Comparison of ENCODE assay signal across 9 cellular contexts in the genomic region with DNA sequence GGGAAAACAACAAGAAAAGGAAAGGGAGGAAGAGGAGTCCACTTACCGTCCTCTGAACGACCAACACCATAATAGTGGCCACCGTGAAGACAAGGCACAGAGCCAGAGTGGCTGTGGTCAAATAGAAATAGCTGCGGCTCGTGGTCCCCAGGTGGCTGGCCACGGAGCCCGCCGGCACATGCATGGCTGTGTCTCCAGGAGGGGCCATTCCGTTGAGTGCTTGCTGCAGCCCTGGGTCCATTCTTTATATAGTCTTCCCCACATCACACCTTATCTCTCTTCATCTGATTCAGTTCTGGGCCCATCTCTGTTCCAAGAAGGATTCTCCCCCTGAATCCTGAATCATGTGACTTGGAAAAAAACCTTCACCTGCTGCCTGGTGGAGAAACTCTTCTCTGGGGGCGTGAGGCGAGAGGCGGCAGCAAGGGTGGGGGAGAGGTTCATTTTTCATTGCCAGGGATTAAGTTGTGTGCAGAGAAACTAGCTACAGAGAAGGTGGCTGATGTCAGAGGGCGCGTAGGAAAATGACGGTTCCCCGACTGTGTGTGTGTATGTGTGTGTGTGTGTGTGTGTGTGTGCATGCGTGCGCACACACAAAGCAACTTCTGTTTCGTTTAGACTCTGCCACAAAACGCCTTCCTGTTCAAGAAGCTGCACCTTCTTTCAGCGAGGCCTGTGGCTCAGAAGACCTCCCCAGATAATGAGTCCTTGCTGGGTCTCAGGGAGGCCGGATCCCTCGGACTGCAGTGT. TPM values are rescaled to one million over a fixed set of nuclear protein-coding genes. Genes with fewer than 3 reads are reported as not detected.
DNase-seq lines count a peak whose midpoint lies in the region; ATAC-seq and TF ChIP-seq lines count a peak whose summit lies in the region.
"Had no signal": no experiment of that assay in that cellular context is flagged by ENCODE, and none has a peak within 500 bp of the region (broad histone marks: within the 10 kb centered on the region; RNA-seq: fewer than 3 reads in every experiment).

Gene TNFSF8, minus strand, starts transcription at position 529 of the 750 bp plus-strand sequence. Its CDS starts 288 bp downstream, at position 241.

- H3K14ac ChIP-seq in neuronal stem cell (ENCODE audit: low read length) = peak within 1 kb of the TSS; percentile 39

- H3K27me3 Mint-ChIP-seq in GM23338 (ENCODE audit: insufficient read depth, low read depth, poor library complexity) = peaks cover 88% of the 10 kb centered on the region

- H3K4me1 Mint-ChIP-seq in GM23338 = 0 out of 3 replicates have a peak, but pooled peaks cover 2% of the 10 kb centered on the region

- H4K20me1 ChIP-seq in DND-41 (ENCODE audit: insufficient read depth, low read length) = no peaks in the 10 kb centered on the region
- H4K20me1 ChIP-seq in OCI-LY7 (ENCODE audit: insufficient read depth, low read length) = no peaks in the 10 kb centered on the region
- H4K20me1 ChIP-seq in GM23338 (replicated peaks; ENCODE audit: insufficient read depth) = peaks cover 13% of the 10 kb centered on the region; the same call in 1 of the 2 replicates

- no CpG with 5 or more reads among the region's 23 CpGs for WGBS in neuronal stem cell (ENCODE audit: extremely low coverage in 2 of 2, insufficient read length in 2 of 2, insufficient replicate concordance in 1 of 2), 2 donors

- H3K36me3 ChIP-seq in DND-41 (ENCODE audit: insufficient read depth, low read length) (no peaks in the 10 kb centered on the region), OCI-LY7 (ENCODE audit: insufficient read depth, low read length) (no peaks in the 10 kb centered on the region), neuronal stem cell (replicated peaks in 1 of 2; ENCODE audit: control insufficient read depth in 2 of 2, insufficient read depth in 2 of 2, low read length in 2 of 2) (no peaks in the 10 kb centered on the region), GM23338 (ENCODE audit: insufficient read depth) (no peaks in the 10 kb centered on the region)

- H3K9ac ChIP-seq in DND-41 (ENCODE audit: low read depth, low read length) (peak within 1 kb of the TSS; percentile 69), neuronal stem cell (ENCODE audit: low read depth, low read length, poor library complexity) (no peak within 1 kb of the TSS)

- H2BK15ac ChIP-seq in neuronal stem cell (ENCODE audit: low read length) = no peak within 1 kb of the TSS

- no peak within 1 kb of the TSS for H3K4ac ChIP-seq in neuronal stem cell (ENCODE audit: low read length)

- H3K4me3 ChIP-seq in DND-41 (ENCODE audit: low read depth in 1 of 2, low read length in 2 of 2) (peak within 1 kb of the TSS; percentile 35 to 68), OCI-LY7 (ENCODE audit: low read depth, low read length, poor library complexity, severe bottlenecking) (peak within 1 kb of the TSS; percentile 76), neuronal stem cell (ENCODE audit: low read length in 2 of 2) (peak within 1 kb of the TSS in 1 of 2 donors; percentile 65), GM23338 (no peak within 1 kb of the TSS)
- H3K4me3 ChIP-seq: SK-N-MC had no signal

- H3K4me2 ChIP-seq in DND-41 (ENCODE audit: insufficient read depth, low read length) (peak within 1 kb of the TSS; percentile 60), OCI-LY7 (ENCODE audit: low read length) (peak within 1 kb of the TSS; percentile 84), neuronal stem cell (ENCODE audit: insufficient read depth, low read length, poor library complexity, severe bottlenecking) (no peak within 1 kb of the TSS), GM23338 (no peak within 1 kb of the TSS)

- H4K8ac ChIP-seq in neuronal stem cell (ENCODE audit: low read depth, low read length) = no peak within 1 kb of the TSS

- H2AFZ ChIP-seq in DND-41 (ENCODE audit: low read depth, low read length) (peak within 1 kb of the TSS; percentile 76), OCI-LY7 (ENCODE audit: low read length) (peak within 1 kb of the TSS; percentile 58; the same call in 1 of the 2 replicates), neuronal stem cell (ENCODE audit: low read length) (no peak within 1 kb of the TSS), GM23338 (no peak within 1 kb of the TSS)

- BruUV-seq in OCI-LY7 (replicated peaks; lab: Mats Ljungman, UMichigan) = no TSS peak

- no peaks in the 10 kb centered on the region for H3K79me1 ChIP-seq in neuronal stem cell (ENCODE audit: low read depth, low read length)

- CTCF ChIA-PET in OCI-LY7 (lab: Charles Lee; ENCODE audit: unreplicated experiment) = interaction anchor here (0.6 to 1.8 kb wide), 4 partner anchors 8 to 24 kb away, joined by 3 to 7 read pairs (median 4); no protein-coding TSS in a partner anchor

- H3K9me3 Mint-ChIP-seq in GM23338 = no peaks in the 10 kb centered on the region

- no peak within 1 kb of the TSS for H3K27ac Mint-ChIP-seq in GM23338

- H3K18ac ChIP-seq in neuronal stem cell (ENCODE audit: low read length) = no peak within 1 kb of the TSS

- H3K36me3 Mint-ChIP-seq in GM23338 (ENCODE audit: low read depth) = no peaks in the 10 kb centered on the region

- no peak within 1 kb of the TSS for H2AK5ac ChIP-seq in neuronal stem cell (ENCODE audit: low read depth, low read length)

- POLR2A ChIA-PET in OCI-LY7 (lab: Charles Lee) = interaction anchor here (0.8 to 6.2 kb wide), 11 partner anchors 10 to 542 kb away, joined by 4 to 108 read pairs (median 15); partner anchors contain the start of gene AKNA

- no peak within 1 kb of the TSS for H2BK5ac ChIP-seq in neuronal stem cell (ENCODE audit: low read length)

- H3K79me2 ChIP-seq in DND-41 (ENCODE audit: insufficient read depth, low read length) = peaks cover 46% of the 10 kb centered on the region
- peaks cover 50% of the 10 kb centered on the region for H3K79me2 ChIP-seq in OCI-LY7 (ENCODE audit: insufficient read depth, low read depth, low read length)
- H3K79me2 ChIP-seq in GM23338 (replicated peaks; ENCODE audit: insufficient read depth) = no peaks in the 10 kb centered on the region

- H3K9me3 ChIP-seq in DND-41 (ENCODE audit: insufficient read depth, low read length, severe bottlenecking) = no peaks in the 10 kb centered on the region
- H3K9me3 ChIP-seq in OCI-LY7 (ENCODE audit: low read length) = no peaks in the 10 kb centered on the region
- no peaks in the 10 kb centered on the region for H3K9me3 ChIP-seq in neuronal stem cell (replicated peaks in 1 of 2; ENCODE audit: control insufficient read depth in 2 of 2, insufficient read depth in 1 of 2, low read depth in 1 of 2, low read length in 2 of 2)

- TF ChIP-seq CTCF in DND-41 (IDR thresholded peaks at IDR 0.05; ENCODE audit: borderline replicate concordance, extremely low read depth, low read length, poor library complexity, severe bottlenecking) = no peak
- TF ChIP-seq CTCF in OCI-LY7 (conservative IDR thresholded peaks at IDR 0.05; ENCODE audit: low read length) = 0 out of 2 replicates have a peak, but pooled peaks have one; percentile 18
- no peak for TF ChIP-seq CTCF in GM23338 (conservative IDR thresholded peaks at IDR 0.05; ENCODE audit: low read depth in 2 of 2)

- no peaks in the 10 kb centered on the region for H3K27me3 ChIP-seq in DND-41 (ENCODE audit: insufficient read depth, low read length, poor library complexity)
- peaks cover 0 to 11% (median 2%) of the 10 kb centered on the region in 3 experiments for H3K27me3 ChIP-seq in neuronal stem cell (ENCODE audit: control insufficient read depth in 3 of 3, insufficient read depth in 3 of 3, low read depth in 1 of 3, low read length in 3 of 3)
- peaks cover 100% of the 10 kb centered on the region for H3K27me3 ChIP-seq in GM23338 (ENCODE audit: insufficient read depth)

- intact Hi-C loops in OCI-LY7 (cut with micrococcal nuclease; ENCODE audit: unreplicated experiment) = no loop called here

- H2BK120ac ChIP-seq in neuronal stem cell (ENCODE audit: low read depth, low read length) = no peak within 1 kb of the TSS

- peak within 1 kb of the TSS; percentile 68 for H4K91ac ChIP-seq in neuronal stem cell (ENCODE audit: low read depth, low read length, poor library complexity)

- H3K4me1 ChIP-seq in DND-41 (ENCODE audit: insufficient read depth, low read length) (peaks cover 57% of the 10 kb centered on the region), OCI-LY7 (ENCODE audit: insufficient read depth, low read length, poor library complexity, severe bottlenecking) (peaks cover 41% of the 10 kb centered on the region), neuronal stem cell (ENCODE audit: control insufficient read depth in 2 of 2, insufficient read depth in 1 of 2, low read depth in 1 of 2, low read length in 2 of 2) (no peaks in the 10 kb centered on the region), GM23338 (ENCODE audit: insufficient read depth) (0 out of 2 replicates have a peak, but pooled peaks cover 7% of the 10 kb centered on the region)

- H3K27ac ChIP-seq in DND-41 (ENCODE audit: low read length) (peak within 1 kb of the TSS; percentile 91), OCI-LY7 (ENCODE audit: low read depth, low read length, poor library complexity, severe bottlenecking) (peak within 1 kb of the TSS; percentile 90), neuronal stem cell (replicated peaks; ENCODE audit: low read length) (no peak within 1 kb of the TSS), GM23338 (ENCODE audit: low read depth) (no peak within 1 kb of the TSS)
- H3K27ac ChIP-seq: SK-N-MC had no signal

- DNase-seq in DND-41 (peak; percentile 70), OCI-LY7 (ENCODE audit: low spot score) (peak; percentile 90), neuronal stem cell (ENCODE audit: low spot score) (no peak), GM23338 (ENCODE audit: low spot score) (no peak), NCI-H1436 (lab: John Stamatoyannopoulos, UW) (no peak)
- DNase-seq in activated naive CD4-positive, alpha-beta T cell (lab: John Stamatoyannopoulos, UW) = peak; percentile 9 to 62 (median 45)

- ATAC-seq in DND-41 (ENCODE audit: insufficient read depth, low read depth) (peak; percentile 72), GM19328 (IDR thresholded peaks at IDR 0.05; ENCODE audit: unreplicated experiment) (no peak), GM21723 (IDR thresholded peaks at IDR 0.05; ENCODE audit: unreplicated experiment) (no peak), GM23338 (no peak)

- H3F3A ChIP-seq in GM23338 (replicated peaks; ENCODE audit: low read depth) = no peaks in the 10 kb centered on the region

- no peak within 1 kb of the TSS for H2BK12ac ChIP-seq in neuronal stem cell (ENCODE audit: low read length)

- no peak within 1 kb of the TSS for H3K23ac ChIP-seq in neuronal stem cell (ENCODE audit: low read depth, low read length, poor library complexity)

- H3K4me3 Mint-ChIP-seq in GM23338 = no peak within 1 kb of the TSS

- H3K9me2 ChIP-seq in OCI-LY7 (ENCODE audit: insufficient read depth, low read length) (no peaks in the 10 kb centered on the region), GM23338 (ENCODE audit: insufficient read depth) (no peaks in the 10 kb centered on the region)

TF ChIP-seq in GM23338, 12 proteins besides CTCF, POLR2A, EP300 and RAD21 (continues in another document):
- no peak for TF ChIP-seq EZH2 (IDR thresholded peaks at IDR 0.05; ENCODE audit: low read depth, unreplicated experiment)
- TF ChIP-seq STAT1 (IDR thresholded peaks at IDR 0.05; ENCODE audit: unreplicated experiment) = no peak
- no peak for TF ChIP-seq NANOG (IDR thresholded peaks at IDR 0.05; ENCODE audit: borderline replicate concordance)

RNA-seq across cellular contexts. Expression of gene TNFSF8, which starts in this region (rescaled TPM):
- total RNA-seq in OCI-LY7 (2014; rRNA removed; shearing (Covaris generic)) = 27.7 and 28.4 TPM in 2 replicates
- 50.3 and 53.1 TPM in 2 replicates for total RNA-seq in OCI-LY7 (2022)
- polyA plus RNA-seq in neuronal stem cell (2013, experiment 1 of 2) = not detected
- polyA plus RNA-seq in neuronal stem cell (2013, experiment 2 of 2) = not detected
- not detected in 2 replicates for total RNA-seq in GM23338 (2014; rRNA removed; shearing (Covaris generic))
- polyA plus RNA-seq in GM23338 (2016; fragmentation: Nextera tagmentation; extraction: Ambion mirVana) = not detected in 2 replicates

Comparison
In these comparisons a context has a peak if more than half of its experiments do, and no peak if none do; other contexts are left out.
1. RNA of gene TNFSF8 (total RNA-seq): 27.7 to 53.1 TPM in OCI-LY7; not detected in GM23338; every median in the first group is over 10 times any median in the second.
2. DNase-seq: peak in DND-41 (single experiment), OCI-LY7 (single experiment) and activated naive CD4-positive, alpha-beta T cell (4 of 4); none in neuronal stem cell (single experiment), GM23338 (single experiment) and NCI-H1436 (single experiment).
3. H2AFZ ChIP-seq: peak in DND-41 (single experiment) and OCI-LY7 (single experiment); none in neuronal stem cell (single experiment) and GM23338 (single experiment).
4. H3K27ac ChIP-seq: peak in DND-41 (single experiment) and OCI-LY7 (single experiment); none in neuronal stem cell (single experiment) and GM23338 (single experiment).
5. H3K4me2 ChIP-seq: peak in DND-41 (single experiment) and OCI-LY7 (single experiment); none in neuronal stem cell (single experiment) and GM23338 (single experiment).